Comparison of ENCODE assay signal across 27 cellular contexts in genomic region chr13:21691928-21692327, GRCh38. TPM values are rescaled to one million over a fixed set of nuclear protein-coding genes. Genes with fewer than 3 reads are reported as not detected.
"Had no signal": no experiment of that assay in that cellular context is flagged by ENCODE, and none has a peak within 500 bp of the region (broad histone marks: within the 10 kb centered on the region; RNA-seq: fewer than 3 reads in every experiment).

No MANE protein-coding gene starts in this region.

- H3K27me3 ChIP-seq: neural progenitor cell, ovary, right lobe of liver, sigmoid colon, stomach, thyroid gland, tibial nerve, upper lobe of left lung, vagina had no signal

- H3K36me3 ChIP-seq: neural progenitor cell, ovary, right lobe of liver, sigmoid colon, stomach, thoracic aorta, thyroid gland, tibial nerve, upper lobe of left lung, vagina had no signal

- H3K4me1 Mint-ChIP-seq: neural progenitor cell; stimulated activated effector memory CD8-positive, alpha-beta T cell treated with anti-CD3 and anti-CD28 coated beads, Interleukin-12 subunit alpha, Interleukin-12 subunit beta, amount 100 ng/mL, for 72 hours had no signal

- H3K9me3 Mint-ChIP-seq: naive thymus-derived CD8-positive, alpha-beta T cell; natural killer cell treated with Interleukin-12 subunit alpha and Interleukin-12 subunit beta and Interleukin-15 and Interleukin-18, amount 100 ng/mL, for 72 hours; neural progenitor cell; stimulated activated effector memory CD8-positive, alpha-beta T cell treated with anti-CD3 and anti-CD28 coated beads, Interleukin-12 subunit alpha, Interleukin-12 subunit beta, amount 100 ng/mL, for 72 hours; stimulated activated naive B cell treated with anti-CD40 and anti-IgM and Interleukin-4, amounts not matched to agents 10 μg/mL and 1 μg/mL and 100 μg/mL, for 72 hours; stimulated activated naive CD8-positive, alpha-beta T cell treated with anti-CD3 and anti-CD28 coated beads, Interleukin-15, Interleukin-2, amounts not matched to agents 100 ng/mL and 50 ng/mL, for 24 hours had no signal

- H3K4me3 Mint-ChIP-seq: naive thymus-derived CD8-positive, alpha-beta T cell; natural killer cell treated with Interleukin-12 subunit alpha and Interleukin-12 subunit beta and Interleukin-15 and Interleukin-18, amount 100 ng/mL, for 72 hours; neural progenitor cell; stimulated activated effector memory CD8-positive, alpha-beta T cell treated with anti-CD3 and anti-CD28 coated beads, Interleukin-12 subunit alpha, Interleukin-12 subunit beta, amount 100 ng/mL, for 72 hours; stimulated activated naive B cell treated with anti-CD40 and anti-IgM and Interleukin-4, amounts not matched to agents 10 μg/mL and 1 μg/mL and 100 μg/mL, for 72 hours; stimulated activated naive CD8-positive, alpha-beta T cell treated with anti-CD3 and anti-CD28 coated beads, Interleukin-15, Interleukin-2, amounts not matched to agents 100 ng/mL and 50 ng/mL, for 24 hours had no signal

- H3K36me3 Mint-ChIP-seq: natural killer cell treated with Interleukin-12 subunit alpha and Interleukin-12 subunit beta and Interleukin-15 and Interleukin-18, amount 100 ng/mL, for 72 hours; stimulated activated effector memory CD8-positive, alpha-beta T cell treated with anti-CD3 and anti-CD28 coated beads, Interleukin-12 subunit alpha, Interleukin-12 subunit beta, amount 100 ng/mL, for 72 hours; stimulated activated naive B cell treated with anti-CD40 and anti-IgM and Interleukin-4, amounts not matched to agents 10 μg/mL and 1 μg/mL and 100 μg/mL, for 72 hours had no signal

- H3K4me1 ChIP-seq: neural progenitor cell, parathyroid adenoma, psoas muscle, sigmoid colon, stomach, thyroid gland, tibial nerve, upper lobe of left lung, vagina had no signal

- DNase-seq: naive thymus-derived CD8-positive, alpha-beta T cell; occipital lobe; ovary; psoas muscle; right lobe of liver; sigmoid colon; small intestine; stimulated activated CD4-positive, alpha-beta T cell treated with anti-CD3 and anti-CD28 coated beads, Interleukin-15, amount 100 ng/mL, for 24 hours; stimulated activated CD4-positive, alpha-beta T cell treated with anti-CD3 and anti-CD28 coated beads, Interleukin-2, amount 100 ng/mL, for 24 hours; stimulated activated CD4-positive, alpha-beta T cell treated with anti-CD3 and anti-CD28 coated beads, Interleukin-2, amount 100 ng/mL, for 48 hours; stimulated activated CD4-positive, alpha-beta T cell treated with anti-CD3 and anti-CD28 coated beads, Interleukin-4, amount 100 ng/mL, for 24 hours; stimulated activated naive B cell treated with anti-CD40 and anti-IgM and Interleukin-4, amounts not matched to agents 10 μg/mL and 1 μg/mL and 100 μg/mL, for 72 hours; stimulated activated naive CD4-positive, alpha-beta T cell treated with Interleukin-2 at 50 U/mL for 16 hours; stomach; thyroid gland; trophoblast cell had no signal

- H3K4me3 ChIP-seq: neural progenitor cell, ovary, psoas muscle, right lobe of liver, sigmoid colon, stomach, thoracic aorta, thyroid gland, tibial nerve, upper lobe of left lung, vagina had no signal

- ATAC-seq: naive thymus-derived CD8-positive, alpha-beta T cell; natural killer cell treated with Interleukin-12 subunit alpha and Interleukin-12 subunit beta and Interleukin-15 and Interleukin-18, amount 100 ng/mL, for 72 hours; psoas muscle; stimulated activated effector memory CD8-positive, alpha-beta T cell treated with anti-CD3 and anti-CD28 coated beads, Interleukin-12 subunit alpha, Interleukin-12 subunit beta, amount 100 ng/mL, for 72 hours; stimulated activated naive B cell treated with anti-CD40 and anti-IgM and Interleukin-4, amounts not matched to agents 10 μg/mL and 1 μg/mL and 100 μg/mL, for 72 hours had no signal

- H3K27me3 Mint-ChIP-seq: progenitor cell of endocrine pancreas had no signal

- H3K9me3 ChIP-seq: ovary, psoas muscle, right lobe of liver, sigmoid colon, stomach, thoracic aorta, thyroid gland, tibial nerve, upper lobe of left lung, vagina had no signal

- H3K27ac ChIP-seq: neural progenitor cell, ovary, parathyroid adenoma, psoas muscle, right lobe of liver, sigmoid colon, stomach, thoracic aorta, thyroid gland, tibial nerve, upper lobe of left lung, vagina had no signal

- H3K27ac Mint-ChIP-seq: naive thymus-derived CD8-positive, alpha-beta T cell; natural killer cell treated with Interleukin-12 subunit alpha and Interleukin-12 subunit beta and Interleukin-15 and Interleukin-18, amount 100 ng/mL, for 72 hours; neural progenitor cell; progenitor cell of endocrine pancreas; stimulated activated effector memory CD8-positive, alpha-beta T cell treated with anti-CD3 and anti-CD28 coated beads, Interleukin-12 subunit alpha, Interleukin-12 subunit beta, amount 100 ng/mL, for 72 hours; stimulated activated naive B cell treated with anti-CD40 and anti-IgM and Interleukin-4, amounts not matched to agents 10 μg/mL and 1 μg/mL and 100 μg/mL, for 72 hours; stimulated activated naive CD8-positive, alpha-beta T cell treated with anti-CD3 and anti-CD28 coated beads, Interleukin-15, Interleukin-2, amounts not matched to agents 100 ng/mL and 50 ng/mL, for 24 hours had no signal

RNA-seq across cellular contexts. Expression of gene FGF9, which starts 21.1 kb away (rescaled TPM):
- total RNA-seq: osteoblast, right lobe of liver had no signal
